8 cellular contexts compared by ENCODE assay signal in genomic region chr12:15227004-15227679, GRCh38. TPM values are rescaled to one million over a fixed set of nuclear protein-coding genes. Genes with fewer than 3 reads are reported as not detected.
A peak's percentile ranks its signal among the peaks of the same experiment; 100 is the strongest.
DNase-seq lines count a peak whose midpoint lies in the region; TF ChIP-seq lines count a peak whose summit lies in the region.

No MANE protein-coding gene starts in this region.

- DNase-seq in A673 (ENCODE audit: low spot score) (peak; percentile 71), GM03348 (ENCODE audit: low spot score) (peak; percentile 46), HuH-7 (ENCODE audit: low spot score) (peak; percentile 24), germinal center (ENCODE audit: low spot score) (peak; percentile 21), retinal pigment epithelial cell (ENCODE audit: low read depth) (no peak), T-helper 9 cell (no peak)
- no peak for DNase-seq in T-helper 2 cell treated with Interferon-gamma antibody and Interleukin-4, amounts not matched to agents 5 μg/mL and 100 μg/mL, for 36 hours (ENCODE audit: low spot score)

- H3K9me3 Mint-ChIP-seq in T-helper 2 cell treated with Interferon-gamma antibody and Interleukin-4, amounts not matched to agents 5 μg/mL and 100 μg/mL, for 36 hours, result no peaks in the 10 kb centered on the region

- no peaks in the 10 kb centered on the region for H3K36me3 Mint-ChIP-seq in T-helper 2 cell treated with Interferon-gamma antibody and Interleukin-4, amounts not matched to agents 5 μg/mL and 100 μg/mL, for 36 hours (ENCODE audit: low read depth)

- H3K4me1 Mint-ChIP-seq in T-helper 2 cell treated with Interferon-gamma antibody and Interleukin-4, amounts not matched to agents 5 μg/mL and 100 μg/mL, for 36 hours (ENCODE audit: low read depth), result no peaks in the 10 kb centered on the region

- no peak overlapping the region for H3K27ac ChIP-seq in A673 (ENCODE audit: low read depth, low read length, poor library complexity, severe bottlenecking)

- peak; percentile 79 for TF ChIP-seq CTCF in A673 (conservative IDR thresholded peaks at IDR 0.05; ENCODE audit: low read depth, low read length)
- peak; percentile 56 for TF ChIP-seq CTCF in WI38 (IDR thresholded peaks at IDR 0.05; ENCODE audit: low read depth, low read length)
- peak; percentile 85 for TF ChIP-seq CTCF in retinal pigment epithelial cell (conservative IDR thresholded peaks at IDR 0.05; ENCODE audit: low read depth, low read length)

- CTCF ChIA-PET in A673 (lab: Charles Lee), result interaction anchor here (0.6 to 0.8 kb wide), 3 partner anchors 46 to 379 kb away, joined by 3 to 7 read pairs (median 4); no protein-coding TSS in a partner anchor

- intact Hi-C loops in A673 (cut with micrococcal nuclease; ENCODE audit: unreplicated experiment), result loop anchor here (1.0 to 2.0 kb wide), 3 partner anchors 42 to 300 kb away; no protein-coding TSS in a partner anchor

- BruUV-seq in A673 (replicated peaks; lab: Mats Ljungman, UMichigan), result no TSS peak

- H3K36me3 ChIP-seq in A673 (ENCODE audit: insufficient read depth, low read length, poor library complexity, severe bottlenecking), result no peaks in the 10 kb centered on the region

- no peak overlapping the region for H3K4me3 ChIP-seq in A673 (ENCODE audit: low read depth, low read length, poor library complexity, severe bottlenecking)
- H3K4me3 ChIP-seq in WI38 (ENCODE audit: low read depth, low read length), result no peak overlapping the region
- H3K4me3 ChIP-seq in retinal pigment epithelial cell (ENCODE audit: low read length), result no peak overlapping the region

- no peak overlapping the region for H3K27ac Mint-ChIP-seq in T-helper 2 cell treated with Interferon-gamma antibody and Interleukin-4, amounts not matched to agents 5 μg/mL and 100 μg/mL, for 36 hours

- POLR2A ChIA-PET in A673 (lab: Charles Lee; ENCODE audit: low non-redundant PET), result no interaction called here

- no peaks in the 10 kb centered on the region for H3K9me3 ChIP-seq in A673 (ENCODE audit: low read depth, low read length, poor library complexity, severe bottlenecking)

- no peaks in the 10 kb centered on the region for H3K4me1 ChIP-seq in A673 (ENCODE audit: insufficient read depth, low read length, poor library complexity, severe bottlenecking)

- H3K27me3 Mint-ChIP-seq in T-helper 2 cell treated with Interferon-gamma antibody and Interleukin-4, amounts not matched to agents 5 μg/mL and 100 μg/mL, for 36 hours (ENCODE audit: low read depth), result peaks cover 32% of the 10 kb centered on the region

- peaks cover 17% of the 10 kb centered on the region for H3K27me3 ChIP-seq in A673 (replicated peaks; ENCODE audit: insufficient read depth, low read depth, low read length, poor library complexity)

- no peak overlapping the region for H3K4me3 Mint-ChIP-seq in T-helper 2 cell treated with Interferon-gamma antibody and Interleukin-4, amounts not matched to agents 5 μg/mL and 100 μg/mL, for 36 hours

RNA-seq across cellular contexts. Expression of gene RERG, which starts 5.9 kb away (rescaled TPM):
- 0.35 TPM in 1 of 2 replicates, not detected in the other for total RNA-seq in A673 (2021)

Comparison
In these comparisons a context has a peak if more than half of its experiments do, and no peak if none do; other contexts are left out.
1. DNase-seq: peak in A673 (single experiment), GM03348 (single experiment), HuH-7 (single experiment) and germinal center (single experiment); none in retinal pigment epithelial cell (single experiment), T-helper 9 cell (single experiment) and T-helper 2 cell treated with Interferon-gamma antibody and Interleukin-4, amounts not matched to agents 5 μg/mL and 100 μg/mL, for 36 hours (single experiment).
2. Peak in every context shown above with its lines, with median percentiles within 50 percentile points of each other: CTCF ChIP-seq.